In the genomic region with DNA sequence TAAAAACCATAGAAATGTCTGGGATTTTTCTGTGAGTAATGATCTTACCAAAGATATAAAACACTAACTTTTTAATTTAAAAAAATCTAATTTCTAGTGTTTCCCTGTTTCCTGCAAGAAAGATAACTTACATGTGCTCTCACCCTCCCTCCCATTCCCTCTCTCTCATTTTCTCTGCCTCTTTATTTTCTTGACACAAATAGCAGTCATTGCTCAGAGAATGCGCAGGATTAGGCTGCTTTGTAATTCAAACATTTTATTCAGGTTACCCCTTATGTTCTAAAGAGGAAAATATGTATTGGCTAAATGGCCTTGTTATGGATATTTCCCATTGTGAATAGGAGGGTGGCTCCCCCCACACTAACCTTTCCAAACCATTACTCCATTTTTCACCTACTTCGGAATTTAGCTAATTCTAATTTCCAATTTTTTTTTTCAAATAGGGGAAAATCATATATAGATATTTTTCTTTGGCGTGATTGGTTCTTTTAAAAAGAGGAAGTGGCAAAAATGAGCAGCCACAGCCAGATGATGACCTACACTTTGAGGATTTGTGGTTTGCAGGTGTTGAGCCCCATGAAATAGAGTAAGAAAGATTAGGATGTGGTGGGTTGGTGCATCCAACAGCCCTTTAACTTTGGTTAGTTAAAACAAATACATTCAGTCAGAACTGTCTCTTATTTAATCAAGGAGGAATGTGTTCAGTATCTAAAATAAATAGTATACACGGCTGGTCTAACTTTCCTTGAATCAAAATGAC, we compare ENCODE assay signal across 23 cellular contexts.
DNase-seq lines count a peak whose midpoint lies in the region; ATAC-seq lines count a peak whose summit lies in the region.
"Had no signal": no experiment of that assay in that cellular context is flagged by ENCODE, and none has a peak within 500 bp of the region (broad histone marks: within the 10 kb centered on the region; RNA-seq: fewer than 3 reads in every experiment).

No MANE protein-coding gene starts in this region.

- no peaks in the 10 kb centered on the region for H3K9me3 ChIP-seq in iPS-15b (ENCODE audit: control insufficient read depth, insufficient read depth, low read length)
- no peaks in the 10 kb centered on the region for H3K9me3 ChIP-seq in effector memory CD4-positive, alpha-beta T cell (ENCODE audit: control insufficient read depth, low read length)
- H3K9me3 ChIP-seq: Caco-2, psoas muscle, SK-N-SH had no signal

- no peaks in the 10 kb centered on the region for H3K4me1 Mint-ChIP-seq in activated naive CD4-positive, alpha-beta T cell treated with anti-CD3 and anti-CD28 coated beads for 36 hours (ENCODE audit: low read depth)
- H3K4me1 Mint-ChIP-seq: nephron had no signal

- H3K36me3 ChIP-seq in H7 (replicated peaks; ENCODE audit: control insufficient read depth, insufficient read depth, low read length), result no peaks in the 10 kb centered on the region
- no peaks in the 10 kb centered on the region for H3K36me3 ChIP-seq in iPS-15b (ENCODE audit: control insufficient read depth, insufficient read depth, low read length)
- no peaks in the 10 kb centered on the region for H3K36me3 ChIP-seq in effector memory CD4-positive, alpha-beta T cell (ENCODE audit: control insufficient read depth, insufficient read depth, low read length)

- no peaks in the 10 kb centered on the region for H3K27me3 ChIP-seq in H7 (ENCODE audit: control insufficient read depth, insufficient read depth, low read length)
- H3K27me3 ChIP-seq in iPS-15b (ENCODE audit: control insufficient read depth, insufficient read depth, low read length), result no peaks in the 10 kb centered on the region
- no peaks in the 10 kb centered on the region for H3K27me3 ChIP-seq in effector memory CD4-positive, alpha-beta T cell (replicated peaks; ENCODE audit: control insufficient read depth, insufficient read depth, low read length, poor library complexity, severe bottlenecking)
- H3K27me3 ChIP-seq: hepatocyte had no signal

- H3K9me3 Mint-ChIP-seq in activated naive CD4-positive, alpha-beta T cell treated with anti-CD3 and anti-CD28 coated beads for 36 hours, result no peaks in the 10 kb centered on the region
- H3K9me3 Mint-ChIP-seq: endodermal cell, nephron had no signal

- peaks cover 22% of the 10 kb centered on the region for H3K4me1 ChIP-seq in iPS-15b (ENCODE audit: control insufficient read depth, insufficient read depth, low read length)
- no peaks in the 10 kb centered on the region for H3K4me1 ChIP-seq in effector memory CD4-positive, alpha-beta T cell (ENCODE audit: control insufficient read depth, insufficient read depth, low read length, poor library complexity, severe bottlenecking)
- H3K4me1 ChIP-seq: psoas muscle had no signal

- CTCF ChIA-PET in activated naive CD4-positive, alpha-beta T cell treated with anti-CD3 and anti-CD28 coated beads for 36 hours (lab: Charles Lee), result no interaction called here

- no peaks in the 10 kb centered on the region for H3K27me3 Mint-ChIP-seq in activated naive CD4-positive, alpha-beta T cell treated with anti-CD3 and anti-CD28 coated beads for 36 hours (ENCODE audit: low read depth)

- DNase-seq in H7, result peak; percentile 1
- no peak for DNase-seq in activated naive CD4-positive, alpha-beta T cell treated with anti-CD3 and anti-CD28 coated beads for 36 hours
- no peak for DNase-seq in effector memory CD4-positive, alpha-beta T cell
- DNase-seq: activated CD4-positive, alpha-beta T cell treated with anti-CD3 and anti-CD28 coated beads, Interleukin-2, amount 50 U/mL, for 1 hour; activated naive CD4-positive, alpha-beta T cell; AML-193; Caco-2; endodermal cell; MV-4-11; NCI-H69; psoas muscle; SK-N-SH; stimulated activated CD4-positive, alpha-beta T cell treated with anti-CD3 and anti-CD28 coated beads, Interleukin-4, amount 100 ng/mL, for 4 hours; stimulated activated CD8-positive, alpha-beta memory T cell treated with anti-CD3 and anti-CD28 coated beads, Interleukin-4, amount 100 ng/mL, for 48 hours; substantia nigra had no signal

- H3K9ac ChIP-seq in iPS-15b (ENCODE audit: low read depth, low read length), result no peak overlapping the region
- H3K9ac ChIP-seq: SK-N-SH had no signal

- no peak overlapping the region for H3K27ac Mint-ChIP-seq in activated naive CD4-positive, alpha-beta T cell treated with anti-CD3 and anti-CD28 coated beads for 36 hours
- H3K27ac Mint-ChIP-seq: endodermal cell, nephron had no signal

- no peak overlapping the region for H3K27ac ChIP-seq in effector memory CD4-positive, alpha-beta T cell (ENCODE audit: insufficient read depth, low read length, poor library complexity, severe bottlenecking)
- H3K27ac ChIP-seq: hepatocyte, psoas muscle had no signal

- ATAC-seq in GM18511 (IDR thresholded peaks at IDR 0.05; ENCODE audit: unreplicated experiment), result peak; percentile 63
- peak; percentile 52 for ATAC-seq in HG03520 (IDR thresholded peaks at IDR 0.05; ENCODE audit: unreplicated experiment)
- ATAC-seq in GM21423 (IDR thresholded peaks at IDR 0.05; ENCODE audit: unreplicated experiment), result no peak
- ATAC-seq: Panc1, psoas muscle had no signal

- H3K4me3 ChIP-seq in H7 (ENCODE audit: insufficient read depth, low read depth, low read length) (no peak overlapping the region), iPS-15b (ENCODE audit: low read depth, low read length) (peak overlapping the region; percentile 6)
- H3K4me3 ChIP-seq in effector memory CD4-positive, alpha-beta T cell (ENCODE audit: insufficient read depth, low read depth, low read length, poor library complexity, severe bottlenecking), result no peak overlapping the region
- H3K4me3 ChIP-seq: hepatocyte, psoas muscle, smooth muscle cell had no signal

- no peaks in the 10 kb centered on the region for H3K36me3 Mint-ChIP-seq in activated naive CD4-positive, alpha-beta T cell treated with anti-CD3 and anti-CD28 coated beads for 36 hours (ENCODE audit: low read depth)

- H3K4me3 Mint-ChIP-seq in activated naive CD4-positive, alpha-beta T cell treated with anti-CD3 and anti-CD28 coated beads for 36 hours, result no peak overlapping the region
- H3K4me3 Mint-ChIP-seq: endodermal cell, nephron had no signal

- intact Hi-C loops in activated naive CD4-positive, alpha-beta T cell treated with anti-CD3 and anti-CD28 coated beads for 36 hours (cut with micrococcal nuclease), result no loop called here
